25 cellular contexts compared by ENCODE assay signal in the genomic region with DNA sequence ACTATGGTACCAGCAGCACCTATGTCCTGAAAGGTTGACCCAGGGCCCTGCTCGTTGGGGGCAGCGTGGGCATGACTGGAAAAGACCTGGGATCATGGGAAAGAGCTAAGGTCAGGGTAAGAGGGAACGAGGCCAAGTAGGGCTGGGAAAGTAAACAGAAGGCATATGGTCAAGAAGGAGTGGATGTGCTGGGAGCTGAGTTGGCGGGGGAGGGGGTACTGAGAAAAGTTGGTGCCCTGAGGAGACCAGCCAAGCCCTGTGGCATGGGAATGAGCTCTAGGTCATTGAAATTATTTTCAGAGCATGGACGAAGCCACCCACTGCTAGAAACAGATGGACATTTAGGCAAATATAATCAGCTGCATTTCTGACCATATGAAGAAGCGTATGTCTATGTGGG. TPM values are rescaled to one million over a fixed set of nuclear protein-coding genes. Genes with fewer than 3 reads are reported as not detected.
A peak's percentile ranks its signal among the peaks of the same experiment; 100 is the strongest.
DNase-seq lines count a peak whose midpoint lies in the region; ATAC-seq, FAIRE-seq and TF ChIP-seq lines count a peak whose summit lies in the region.
"Had no signal": no experiment of that assay in that cellular context is flagged by ENCODE, and none has a peak within 500 bp of the region (broad histone marks: within the 10 kb centered on the region; RNA-seq: fewer than 3 reads in every experiment).

No MANE protein-coding gene starts in this region.

- no peak overlapping the region for H3K27ac ChIP-seq in right cardiac atrium (ENCODE audit: low read length)
- no peak overlapping the region for H3K27ac ChIP-seq in pancreas
- H3K27ac ChIP-seq: BLaER1 treated with 17β-estradiol and CSF1 and Interleukin-3, amounts not matched to agents 10 nM and 100 nM; epithelial cell of prostate; parathyroid adenoma; RWPE1; suprapubic skin; uterus had no signal

- TF ChIP-seq CTCF in pancreas (IDR thresholded peaks at IDR 0.05): no peak

- no peaks in the 10 kb centered on the region for H3K9me3 Mint-ChIP-seq in activated T-cell treated with anti-CD3 and anti-CD28 coated beads, Interleukin-2, amount 50 U/mL, for 24 hours
- H3K9me3 Mint-ChIP-seq: memory B cell, naive B cell had no signal

- DNase-seq in G401 (ENCODE audit: low spot score) (peak; percentile 95), cerebellar nuclear complex (lab: John Stamatoyannopoulos, UW) (peak; percentile 59 to 81), right cardiac atrium (no peak), pancreas (peak in 4 of 6 donors; percentile 24 to 51 (median 39)), hippocampal formation (lab: John Stamatoyannopoulos, UW) (no peak)
- DNase-seq in activated T-cell treated with anti-CD3 and anti-CD28 coated beads, Interleukin-2, amount 50 U/mL, for 24 hours: no peak
- no peak for DNase-seq in activated CD4-positive, CD25-positive, alpha-beta regulatory T cell (lab: John Stamatoyannopoulos, UW)
- DNase-seq: activated CD8-positive, alpha-beta T cell treated with anti-CD3 and anti-CD28 coated beads, Interleukin-2, amount 10 ng/mL, durations not matched to agents 7 days and 5 days; activated naive CD4-positive, alpha-beta T cell; activated T-cell treated with anti-CD3 and anti-CD28 coated beads, Interleukin-2, amount 50 U/mL, for 1 hour; KBM-7; MM.1S; naive B cell; NCI-H1436 treated with DMSO at 0.1 percent for 48 hours; uterus had no signal

- 75% methylated on average over 6 of the region's 6 CpGs for WGBS in right cardiac atrium
- WGBS in pancreas, 2 donors: 33 to 44% methylated on average over 6 of the region's 6 CpGs

- in situ Hi-C loops in G401 (cut with HindIII; ENCODE audit: low sequenced_read_pairs): no loop called here

- H3K27me3 Mint-ChIP-seq in activated T-cell treated with anti-CD3 and anti-CD28 coated beads, Interleukin-2, amount 50 U/mL, for 24 hours: no peaks in the 10 kb centered on the region
- H3K27me3 Mint-ChIP-seq: memory B cell, naive B cell had no signal

- intact Hi-C loops in right cardiac atrium (cut with DNase I): no loop called here
- intact Hi-C loops in pancreas (cut with DNase I): no loop called here

- H3K36me3 Mint-ChIP-seq in activated T-cell treated with anti-CD3 and anti-CD28 coated beads, Interleukin-2, amount 50 U/mL, for 24 hours (ENCODE audit: low read depth): peaks cover 10% of the 10 kb centered on the region

- H3K4me3 ChIP-seq in right cardiac atrium (ENCODE audit: low read length) (no peak overlapping the region), pancreas (no peak overlapping the region)
- H3K4me3 ChIP-seq: BLaER1 treated with 17β-estradiol and CSF1 and Interleukin-3, amounts not matched to agents 10 nM and 100 nM; HAP-1; suprapubic skin; uterus had no signal

- no peak for FAIRE-seq in pancreas (lab: Jason Lieb, UNC)
- FAIRE-seq: islet of Langerhans had no signal

- no peak overlapping the region for H3K4me3 Mint-ChIP-seq in activated T-cell treated with anti-CD3 and anti-CD28 coated beads, Interleukin-2, amount 50 U/mL, for 24 hours
- H3K4me3 Mint-ChIP-seq: activated CD8-positive, alpha-beta T cell treated with anti-CD3 and anti-CD28 coated beads, Interleukin-2, amount 10 ng/mL, durations not matched to agents 7 days and 5 days; memory B cell; naive B cell had no signal

- no peaks in the 10 kb centered on the region for H3K36me3 ChIP-seq in pancreas
- H3K36me3 ChIP-seq: HAP-1, suprapubic skin, uterus had no signal

- H3K27me3 ChIP-seq in right cardiac atrium (ENCODE audit: control insufficient read depth, insufficient read depth): no peaks in the 10 kb centered on the region
- no peaks in the 10 kb centered on the region for H3K27me3 ChIP-seq in pancreas
- H3K27me3 ChIP-seq: BLaER1 treated with 17β-estradiol and CSF1 and Interleukin-3, amounts not matched to agents 10 nM and 100 nM; suprapubic skin; uterus had no signal

- H3K27ac Mint-ChIP-seq in activated T-cell treated with anti-CD3 and anti-CD28 coated beads, Interleukin-2, amount 50 U/mL, for 24 hours: no peak overlapping the region
- H3K27ac Mint-ChIP-seq: activated CD8-positive, alpha-beta T cell treated with anti-CD3 and anti-CD28 coated beads, Interleukin-2, amount 10 ng/mL, durations not matched to agents 7 days and 5 days; memory B cell had no signal

- peaks cover 68% of the 10 kb centered on the region for H3K4me1 Mint-ChIP-seq in activated T-cell treated with anti-CD3 and anti-CD28 coated beads, Interleukin-2, amount 50 U/mL, for 24 hours (ENCODE audit: low read depth)

- H3K4me1 ChIP-seq in right cardiac atrium (ENCODE audit: control insufficient read depth, insufficient read depth, low read length) (peaks cover 11% of the 10 kb centered on the region), pancreas (peaks cover 8 to 11% (median 8%) of the 10 kb centered on the region in 3 donors)
- H3K4me1 ChIP-seq: suprapubic skin, uterus had no signal

- ATAC-seq in right cardiac atrium (peak; percentile 17 to 39), pancreas (peak; percentile 73 to 91 (median 82)), GM18909 (IDR thresholded peaks at IDR 0.05; ENCODE audit: poor library complexity, unreplicated experiment) (no peak)
- ATAC-seq: SK-N-SH treated with all-trans-retinoic acid at 6 μM for 48 hours had no signal

- H3K9me3 ChIP-seq in right cardiac atrium (ENCODE audit: control insufficient read depth, low read length) (no peaks in the 10 kb centered on the region), pancreas (no peaks in the 10 kb centered on the region)
- H3K9me3 ChIP-seq: HAP-1, suprapubic skin, uterus had no signal

RNA-seq across cellular contexts. Expression of a gene that starts 18.9 kb away (rescaled TPM):
- total RNA-seq in G401 (2014; rRNA removed; shearing (Covaris generic)): 17.2 and 30.3 TPM in 2 replicates
- total RNA-seq in right cardiac atrium (100 to 1,000 TPM in 1 of 4 donors, 10 to 100 TPM in 3; 86.2 to 108 (median 92.0) TPM), pancreas (10 to 100 TPM in 3 of 6 donors, 1 to 10 TPM in 3; 8.4 to 18.2 (median 10.6) TPM)
- polyA plus RNA-seq in right cardiac atrium (52.8 TPM), pancreas (10 to 100 TPM in 1 of 2 donors, 1 to 10 TPM in 1; 4.8 to 13.0 TPM)

Comparison
In these comparisons a context has a peak if more than half of its experiments do, and no peak if none do; other contexts are left out.
1. DNase-seq: peak in G401 (single experiment), cerebellar nuclear complex (2 of 2) and pancreas (4 of 6); none in right cardiac atrium (0 of 3), activated T-cell treated with anti-CD3 and anti-CD28 coated beads, Interleukin-2, amount 50 U/mL, for 24 hours (single experiment), activated CD4-positive, CD25-positive, alpha-beta regulatory T cell (0 of 4) and hippocampal formation (0 of 2).